11 cellular contexts compared by ENCODE assay signal in genomic region chr10:70492786-70493659, GRCh38. TPM values are rescaled to one million over a fixed set of nuclear protein-coding genes. Genes with fewer than 3 reads are reported as not detected.
DNase-seq lines count a peak whose midpoint lies in the region; ATAC-seq and TF ChIP-seq lines count a peak whose summit lies in the region.
"Had no signal": no experiment of that assay in that cellular context is flagged by ENCODE, and none has a peak within 500 bp of the region (broad histone marks: within the 10 kb centered on the region; RNA-seq: fewer than 3 reads in every experiment).

No MANE protein-coding gene starts in this region.

- ATAC-seq in HG02938 (IDR thresholded peaks at IDR 0.05; ENCODE audit: unreplicated experiment) (peak; percentile 20), RWPE2 (ENCODE audit: low read depth) (peak; percentile 46; the same call in 2 of the 3 replicates)
- ATAC-seq: T-cell had no signal

- H4K91ac ChIP-seq in mesenchymal stem cell (ENCODE audit: low read length), result no peak overlapping the region

- no peak overlapping the region for H3K27ac Mint-ChIP-seq in activated CD4-positive, alpha-beta memory T cell treated with anti-CD3 and anti-CD28 coated beads for 36 hours
- no peak overlapping the region for H3K27ac Mint-ChIP-seq in activated CD4-positive, alpha-beta T cell treated with anti-CD3 and anti-CD28 coated beads, Interleukin-2, amount 10 ng/mL, durations not matched to agents 24 days and 14 days
- H3K27ac Mint-ChIP-seq: T-cell had no signal

- H3K9ac ChIP-seq in mesenchymal stem cell (ENCODE audit: low read length), result no peak overlapping the region

- no peak overlapping the region for H3K14ac ChIP-seq in mesenchymal stem cell (ENCODE audit: low read length in 2 of 2)

- H3K36me3 Mint-ChIP-seq in activated CD4-positive, alpha-beta memory T cell treated with anti-CD3 and anti-CD28 coated beads for 36 hours, result no peaks in the 10 kb centered on the region
- no peaks in the 10 kb centered on the region for H3K36me3 Mint-ChIP-seq in activated CD4-positive, alpha-beta T cell treated with anti-CD3 and anti-CD28 coated beads, Interleukin-2, amount 10 ng/mL, durations not matched to agents 24 days and 14 days (ENCODE audit: low read depth)
- H3K36me3 Mint-ChIP-seq: T-cell had no signal

- H3K27ac ChIP-seq in RWPE2 (ENCODE audit: poor library complexity, severe bottlenecking) (no peak overlapping the region), layer of hippocampus (ENCODE audit: low read depth, low read length) (peak overlapping the region; percentile 58), mesenchymal stem cell (ENCODE audit: low read length, poor library complexity, severe bottlenecking) (no peak overlapping the region)

- no peak overlapping the region for H2BK12ac ChIP-seq in mesenchymal stem cell (ENCODE audit: low read length in 2 of 2)

- H2AK5ac ChIP-seq in mesenchymal stem cell (ENCODE audit: low read length, severe bottlenecking), result no peak overlapping the region

- no peak overlapping the region for H2BK120ac ChIP-seq in mesenchymal stem cell (ENCODE audit: low read depth, low read length)

- no peak for TF ChIP-seq CTCF in GM12875 (IDR thresholded peaks at IDR 0.05; ENCODE audit: borderline replicate concordance, insufficient read depth, low read depth, low read length)
- TF ChIP-seq CTCF in RWPE2 (IDR thresholded peaks at IDR 0.05; ENCODE audit: poor library complexity, severe bottlenecking), result no peak

- peak overlapping the region; percentile 44 for H3K4me3 ChIP-seq in GM12875 (ENCODE audit: low read depth, low read length)
- no peak overlapping the region for H3K4me3 ChIP-seq in RWPE2 (ENCODE audit: severe bottlenecking)
- no peak overlapping the region for H3K4me3 ChIP-seq in mesenchymal stem cell (ENCODE audit: insufficient read depth in 1 of 2, low read depth in 1 of 2, low read length in 2 of 2)

- no peak overlapping the region for H3K4me3 Mint-ChIP-seq in activated CD4-positive, alpha-beta memory T cell treated with anti-CD3 and anti-CD28 coated beads for 36 hours
- H3K4me3 Mint-ChIP-seq in activated CD4-positive, alpha-beta T cell treated with anti-CD3 and anti-CD28 coated beads, Interleukin-2, amount 10 ng/mL, durations not matched to agents 24 days and 14 days, result no peak overlapping the region
- H3K4me3 Mint-ChIP-seq: T-cell had no signal

- CTCF ChIA-PET in activated CD4-positive, alpha-beta memory T cell treated with anti-CD3 and anti-CD28 coated beads for 36 hours (lab: Charles Lee), result interaction anchor here (0.5 kb wide), 1 partner anchor 32 kb away, joined by 3 read pairs; no protein-coding TSS in a partner anchor

- H2AFZ ChIP-seq in mesenchymal stem cell (ENCODE audit: low read depth, low read length), result no peak overlapping the region

- H3K9me3 ChIP-seq in RWPE2 (ENCODE audit: severe bottlenecking), result no peaks in the 10 kb centered on the region
- H3K9me3 ChIP-seq in mesenchymal stem cell (ENCODE audit: control insufficient read depth, low read length), result no peaks in the 10 kb centered on the region

- no peaks in the 10 kb centered on the region for H3K4me1 ChIP-seq in RWPE2 (ENCODE audit: insufficient read depth, poor library complexity, severe bottlenecking)
- no peaks in the 10 kb centered on the region for H3K4me1 ChIP-seq in mesenchymal stem cell (ENCODE audit: control insufficient read depth, insufficient read depth, low read depth, low read length)

- H3K36me3 ChIP-seq in RWPE2 (ENCODE audit: low read depth) (no peaks in the 10 kb centered on the region), mesenchymal stem cell (ENCODE audit: control insufficient read depth in 1 of 2, insufficient read depth in 2 of 2, low read depth in 1 of 2, low read length in 2 of 2) (no peaks in the 10 kb centered on the region)

- H3K4me1 Mint-ChIP-seq in activated CD4-positive, alpha-beta memory T cell treated with anti-CD3 and anti-CD28 coated beads for 36 hours (ENCODE audit: low read depth), result peaks cover 16% of the 10 kb centered on the region
- peaks cover 23% of the 10 kb centered on the region for H3K4me1 Mint-ChIP-seq in activated CD4-positive, alpha-beta T cell treated with anti-CD3 and anti-CD28 coated beads, Interleukin-2, amount 10 ng/mL, durations not matched to agents 24 days and 14 days

- H3K18ac ChIP-seq in mesenchymal stem cell (ENCODE audit: low read depth in 1 of 2, low read length in 2 of 2), result no peak overlapping the region

- WGBS in mesenchymal stem cell, result 80% methylated on average over 10 of the region's 10 CpGs

- H3K27me3 Mint-ChIP-seq in activated CD4-positive, alpha-beta memory T cell treated with anti-CD3 and anti-CD28 coated beads for 36 hours, result peaks cover 12% of the 10 kb centered on the region
- H3K27me3 Mint-ChIP-seq in activated CD4-positive, alpha-beta T cell treated with anti-CD3 and anti-CD28 coated beads, Interleukin-2, amount 10 ng/mL, durations not matched to agents 24 days and 14 days, result peaks cover 22% of the 10 kb centered on the region

- H3K79me1 ChIP-seq in mesenchymal stem cell (replicated peaks; ENCODE audit: low read length, poor library complexity, severe bottlenecking), result no peaks in the 10 kb centered on the region

- no peak overlapping the region for H2BK15ac ChIP-seq in mesenchymal stem cell (ENCODE audit: low read depth, poor library complexity, severe bottlenecking)

- H4K8ac ChIP-seq in mesenchymal stem cell (ENCODE audit: low read length), result no peak overlapping the region

- H3K23ac ChIP-seq in mesenchymal stem cell (ENCODE audit: low read length in 2 of 2), result peak overlapping the region in 1 of 2 experiments; percentile 35

- no peaks in the 10 kb centered on the region for H3K27me3 ChIP-seq in RWPE2 (ENCODE audit: insufficient read depth, poor library complexity, severe bottlenecking)
- H3K27me3 ChIP-seq in layer of hippocampus (ENCODE audit: control insufficient read depth, insufficient read depth, low read length), result no peaks in the 10 kb centered on the region
- peaks cover 18 to 57% of the 10 kb centered on the region in 2 experiments for H3K27me3 ChIP-seq in mesenchymal stem cell (ENCODE audit: control insufficient read depth in 1 of 2, insufficient read depth in 1 of 2, low read length in 2 of 2)

- intact Hi-C loops in activated CD4-positive, alpha-beta memory T cell treated with anti-CD3 and anti-CD28 coated beads for 36 hours (cut with micrococcal nuclease), result no loop called here
- intact Hi-C loops in activated CD4-positive, alpha-beta T cell treated with anti-CD3 and anti-CD28 coated beads, Interleukin-2, amount 10 ng/mL, durations not matched to agents 24 days and 14 days (cut with micrococcal nuclease), result no loop called here

- DNase-seq in RWPE2 (ENCODE audit: low spot score) (no peak), A172 (ENCODE audit: low spot score) (no peak), mesenchymal stem cell (no peak)
- DNase-seq in activated CD4-positive, alpha-beta memory T cell treated with anti-CD3 and anti-CD28 coated beads for 36 hours, result no peak
- DNase-seq in activated CD4-positive, alpha-beta T cell treated with anti-CD3 and anti-CD28 coated beads, Interleukin-2, amount 10 ng/mL, durations not matched to agents 24 days and 14 days, result no peak
- DNase-seq: effector memory CD4-positive, alpha-beta T cell had no signal

- no peak overlapping the region for H3K4me2 ChIP-seq in mesenchymal stem cell (ENCODE audit: low read length, poor library complexity, severe bottlenecking)

- H2BK5ac ChIP-seq in mesenchymal stem cell (ENCODE audit: low read depth, low read length, poor library complexity, severe bottlenecking), result no peak overlapping the region

- H3K9me3 Mint-ChIP-seq in activated CD4-positive, alpha-beta memory T cell treated with anti-CD3 and anti-CD28 coated beads for 36 hours, result no peaks in the 10 kb centered on the region
- no peaks in the 10 kb centered on the region for H3K9me3 Mint-ChIP-seq in activated CD4-positive, alpha-beta T cell treated with anti-CD3 and anti-CD28 coated beads, Interleukin-2, amount 10 ng/mL, durations not matched to agents 24 days and 14 days
- H3K9me3 Mint-ChIP-seq: T-cell had no signal

- no peak overlapping the region for H3K4ac ChIP-seq in mesenchymal stem cell (ENCODE audit: low read depth in 1 of 2, low read length in 2 of 2)

- POLR2A ChIA-PET in activated CD4-positive, alpha-beta memory T cell treated with anti-CD3 and anti-CD28 coated beads for 36 hours (lab: Charles Lee), result no interaction called here

RNA-seq across cellular contexts. Expression of gene PALD1, which starts 14.5 kb away (rescaled TPM):
- under 1 TPM; 0.41 to 0.48 TPM for total RNA-seq in activated CD4-positive, alpha-beta memory T cell treated with anti-CD3 and anti-CD28 coated beads for 36 hours
- total RNA-seq in A172 (2014; rRNA removed; shearing (Covaris generic)), result 4.0 and 5.8 TPM in 2 replicates
- 1.9 and 2.1 TPM in 2 replicates for total RNA-seq in activated CD4-positive, alpha-beta T cell treated with anti-CD3 and anti-CD28 coated beads, Interleukin-2, amount 10 ng/mL, durations not matched to agents 24 days and 14 days
- polyA plus RNA-seq in mesenchymal stem cell (2013, experiment 1 of 2), result 0.01 TPM
- polyA plus RNA-seq in mesenchymal stem cell (2013, experiment 2 of 2), result 0.01 TPM

RNA-seq across cellular contexts. Expression of gene NODAL, which starts 51.5 kb away (rescaled TPM):
- not detected for total RNA-seq in activated CD4-positive, alpha-beta memory T cell treated with anti-CD3 and anti-CD28 coated beads for 36 hours
- not detected in 2 replicates for total RNA-seq in A172 (2014; rRNA removed; shearing (Covaris generic))
- not detected in 2 replicates for total RNA-seq in activated CD4-positive, alpha-beta T cell treated with anti-CD3 and anti-CD28 coated beads, Interleukin-2, amount 10 ng/mL, durations not matched to agents 24 days and 14 days
- not detected for polyA plus RNA-seq in mesenchymal stem cell (2013, experiment 1 of 2)
- polyA plus RNA-seq in mesenchymal stem cell (2013, experiment 2 of 2), result not detected
- total RNA-seq: renal cortical epithelial cell, T-cell had no signal
